In genomic region chr14:104358528-104359300, GRCh38 we compare ENCODE assay signal across 28 cellular contexts.
A peak's percentile ranks its signal among the peaks of the same experiment; 100 is the strongest.
DNase-seq lines count a peak whose midpoint lies in the region; ATAC-seq and TF ChIP-seq lines count a peak whose summit lies in the region.
"Had no signal": no experiment of that assay in that cellular context is flagged by ENCODE, and none has a peak within 500 bp of the region (broad histone marks: within the 10 kb centered on the region; RNA-seq: fewer than 3 reads in every experiment).

No MANE protein-coding gene starts in this region.

- H3K27me3 Mint-ChIP-seq in activated naive CD8-positive, alpha-beta T cell treated with anti-CD3 and anti-CD28 coated beads, Interleukin-2, amount 10 ng/mL, durations not matched to agents 7 days and 5 days = no peaks in the 10 kb centered on the region
- H3K27me3 Mint-ChIP-seq in activated naive CD8-positive, alpha-beta T cell treated with anti-CD3 and anti-CD28 coated beads for 36 hours = no peaks in the 10 kb centered on the region
- peaks cover 21% of the 10 kb centered on the region for H3K27me3 Mint-ChIP-seq in T-helper 17 cell
- H3K27me3 Mint-ChIP-seq: stimulated activated naive CD8-positive, alpha-beta T cell treated with anti-CD3 and anti-CD28 coated beads, Interleukin-15, Interleukin-2, amounts not matched to agents 100 ng/mL and 50 ng/mL, for 24 hours had no signal

- POLR2A ChIA-PET in activated naive CD8-positive, alpha-beta T cell treated with anti-CD3 and anti-CD28 coated beads, Interleukin-2, amount 10 ng/mL, durations not matched to agents 7 days and 5 days (lab: Charles Lee) = no interaction called here

- no peak overlapping the region for H3K4me3 ChIP-seq in left lung
- no peak overlapping the region for H3K4me3 ChIP-seq in tibial artery
- H3K4me3 ChIP-seq: BLaER1, prostate gland, SJCRH30, skin epidermis, transverse colon had no signal

- H3K27ac ChIP-seq in left lung = no peak overlapping the region
- H3K27ac ChIP-seq in tibial artery = no peak overlapping the region
- H3K27ac ChIP-seq: BLaER1, neutrophil, prostate gland, SJCRH30, skin epidermis, transverse colon had no signal

- H3K36me3 ChIP-seq in left lung (no peaks in the 10 kb centered on the region), tibial artery (no peaks in the 10 kb centered on the region)
- H3K36me3 ChIP-seq: BLaER1, neutrophil, prostate gland, SJCRH30, transverse colon had no signal

- H3K9me3 ChIP-seq in T-helper 17 cell (ENCODE audit: control insufficient read depth, low read length, poor library complexity, severe bottlenecking) = no peaks in the 10 kb centered on the region
- H3K9me3 ChIP-seq in left lung = no peaks in the 10 kb centered on the region
- no peaks in the 10 kb centered on the region for H3K9me3 ChIP-seq in tibial artery
- H3K9me3 ChIP-seq: BLaER1, neutrophil, prostate gland, SJCRH30, transverse colon had no signal

- no peak overlapping the region for H3K27ac Mint-ChIP-seq in activated naive CD8-positive, alpha-beta T cell treated with anti-CD3 and anti-CD28 coated beads, Interleukin-2, amount 10 ng/mL, durations not matched to agents 7 days and 5 days
- no peak overlapping the region for H3K27ac Mint-ChIP-seq in activated naive CD8-positive, alpha-beta T cell treated with anti-CD3 and anti-CD28 coated beads for 36 hours
- no peak overlapping the region for H3K27ac Mint-ChIP-seq in T-helper 17 cell
- H3K27ac Mint-ChIP-seq: stimulated activated naive CD8-positive, alpha-beta T cell treated with anti-CD3 and anti-CD28 coated beads, Interleukin-15, Interleukin-2, amounts not matched to agents 100 ng/mL and 50 ng/mL, for 24 hours; T-cell had no signal

- no peaks in the 10 kb centered on the region for H3K4me1 Mint-ChIP-seq in activated naive CD8-positive, alpha-beta T cell treated with anti-CD3 and anti-CD28 coated beads, Interleukin-2, amount 10 ng/mL, durations not matched to agents 7 days and 5 days
- peaks cover 3% of the 10 kb centered on the region for H3K4me1 Mint-ChIP-seq in activated naive CD8-positive, alpha-beta T cell treated with anti-CD3 and anti-CD28 coated beads for 36 hours
- no peaks in the 10 kb centered on the region for H3K4me1 Mint-ChIP-seq in T-helper 17 cell

- no peak for ATAC-seq in activated naive CD8-positive, alpha-beta T cell treated with anti-CD3 and anti-CD28 coated beads, Interleukin-2, amount 10 ng/mL, durations not matched to agents 7 days and 5 days (ENCODE audit: low read depth)
- ATAC-seq in T-helper 17 cell (no peak), left lung (no peak), HG03139 (IDR thresholded peaks at IDR 0.05; ENCODE audit: unreplicated experiment) (no peak)
- ATAC-seq: left colon, T-cell had no signal

- H3K9me3 Mint-ChIP-seq in activated naive CD8-positive, alpha-beta T cell treated with anti-CD3 and anti-CD28 coated beads, Interleukin-2, amount 10 ng/mL, durations not matched to agents 7 days and 5 days = no peaks in the 10 kb centered on the region
- H3K9me3 Mint-ChIP-seq in activated naive CD8-positive, alpha-beta T cell treated with anti-CD3 and anti-CD28 coated beads for 36 hours = no peaks in the 10 kb centered on the region
- H3K9me3 Mint-ChIP-seq: stimulated activated naive CD8-positive, alpha-beta T cell treated with anti-CD3 and anti-CD28 coated beads, Interleukin-15, Interleukin-2, amounts not matched to agents 100 ng/mL and 50 ng/mL, for 24 hours; T-cell had no signal

- TF ChIP-seq CTCF in left lung (IDR thresholded peaks at IDR 0.05) (no peak), tibial artery (IDR thresholded peaks at IDR 0.05) (no peak)

- H3K27me3 ChIP-seq in left lung (peaks cover 0 to 30% of the 10 kb centered on the region in 2 donors), tibial artery (peaks cover 0 to 58% of the 10 kb centered on the region in 2 donors)
- H3K27me3 ChIP-seq: BLaER1, neutrophil, SJCRH30 had no signal

- H3K36me3 Mint-ChIP-seq in activated naive CD8-positive, alpha-beta T cell treated with anti-CD3 and anti-CD28 coated beads, Interleukin-2, amount 10 ng/mL, durations not matched to agents 7 days and 5 days = no peaks in the 10 kb centered on the region
- no peaks in the 10 kb centered on the region for H3K36me3 Mint-ChIP-seq in activated naive CD8-positive, alpha-beta T cell treated with anti-CD3 and anti-CD28 coated beads for 36 hours
- peaks cover 3% of the 10 kb centered on the region for H3K36me3 Mint-ChIP-seq in T-helper 17 cell (ENCODE audit: low read depth)
- H3K36me3 Mint-ChIP-seq: T-cell had no signal

- peak; percentile 21 for DNase-seq in activated naive CD8-positive, alpha-beta T cell treated with anti-CD3 and anti-CD28 coated beads, Interleukin-2, amount 10 ng/mL, durations not matched to agents 7 days and 5 days
- DNase-seq in activated naive CD8-positive, alpha-beta T cell treated with anti-CD3 and anti-CD28 coated beads for 36 hours = no peak
- peak in 2 of 3 donors; percentile 1 to 2 for DNase-seq in T-helper 17 cell
- peak; percentile 24 to 70 for DNase-seq in left lung
- DNase-seq in tibial artery = peak; percentile 9 to 59
- no peak for DNase-seq in stimulated activated CD4-positive, alpha-beta T cell treated with anti-CD3 and anti-CD28 coated beads, Interleukin-2, amount 100 ng/mL, for 48 hours
- DNase-seq in kidney glomerular epithelial cell (lab: John Stamatoyannopoulos, UW) = no peak
- DNase-seq: ACHN; activated CD4-positive, alpha-beta T cell treated with anti-CD3 and anti-CD28 coated beads, Interleukin-2, amount 50 U/mL, for 48 hours; activated gamma-delta T cell treated with Interleukin-2 at 50 U/mL for 16 hours; amniotic stem cell; COR-L47; effector memory CD4-positive, alpha-beta T cell; erythroblast; NCI-H1417 treated with DMSO at 0.1 percent for 48 hours; NCI-H2081 treated with DMSO at 0.1 percent for 48 hours; NCI-H226; NCI-H69; SJCRH30; transverse colon had no signal

- H3K4me1 ChIP-seq in left lung = no peaks in the 10 kb centered on the region
- H3K4me1 ChIP-seq in tibial artery = no peaks in the 10 kb centered on the region
- H3K4me1 ChIP-seq: prostate gland, transverse colon had no signal

- H3K4me3 Mint-ChIP-seq in activated naive CD8-positive, alpha-beta T cell treated with anti-CD3 and anti-CD28 coated beads, Interleukin-2, amount 10 ng/mL, durations not matched to agents 7 days and 5 days = no peak overlapping the region
- H3K4me3 Mint-ChIP-seq in activated naive CD8-positive, alpha-beta T cell treated with anti-CD3 and anti-CD28 coated beads for 36 hours = no peak overlapping the region
- H3K4me3 Mint-ChIP-seq in T-helper 17 cell = no peak overlapping the region
- H3K4me3 Mint-ChIP-seq: stimulated activated naive CD8-positive, alpha-beta T cell treated with anti-CD3 and anti-CD28 coated beads, Interleukin-15, Interleukin-2, amounts not matched to agents 100 ng/mL and 50 ng/mL, for 24 hours; T-cell had no signal

- intact Hi-C loops in left lung (cut with DNase I) (no loop called here), tibial artery (cut with DNase I; ENCODE audit: low total_unique reads) (no loop called here)

Comparison
In these comparisons a context has a peak if more than half of its experiments do, and no peak if none do; other contexts are left out.
1. DNase-seq: peak in activated naive CD8-positive, alpha-beta T cell treated with anti-CD3 and anti-CD28 coated beads, Interleukin-2, amount 10 ng/mL, durations not matched to agents 7 days and 5 days (single experiment), T-helper 17 cell (2 of 3), left lung (2 of 2) and tibial artery (2 of 2); none in activated naive CD8-positive, alpha-beta T cell treated with anti-CD3 and anti-CD28 coated beads for 36 hours (single experiment), stimulated activated CD4-positive, alpha-beta T cell treated with anti-CD3 and anti-CD28 coated beads, Interleukin-2, amount 100 ng/mL, for 48 hours (0 of 2) and kidney glomerular epithelial cell (single experiment).